In the genomic region with DNA sequence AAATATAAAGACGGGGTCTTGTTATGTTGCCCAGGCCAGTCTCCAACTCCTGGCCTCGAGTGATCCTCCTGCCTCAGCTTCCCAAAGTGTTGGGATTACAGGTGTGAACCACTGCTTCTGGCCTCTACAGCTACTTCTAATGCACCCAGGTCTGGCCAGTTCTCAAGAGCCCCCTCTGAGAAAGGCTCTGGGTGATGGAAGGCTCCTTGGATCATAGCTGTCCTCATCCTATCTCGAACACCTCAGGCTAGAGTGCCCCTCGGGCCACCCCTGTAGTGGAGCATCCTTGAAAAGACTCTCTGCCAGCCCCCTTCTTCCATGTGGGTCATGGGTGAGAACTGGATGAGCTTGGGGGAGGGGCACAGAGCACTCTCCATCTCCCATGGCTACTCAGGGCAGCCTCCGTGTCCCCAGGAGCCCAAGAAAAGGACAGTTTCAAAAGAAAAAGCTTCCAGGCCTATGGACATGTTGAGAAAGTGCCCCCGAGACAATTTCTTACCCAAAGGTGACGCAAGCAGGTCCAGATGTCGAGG, we compare ENCODE assay signal across 22 cellular contexts. TPM values are rescaled to one million over a fixed set of nuclear protein-coding genes. Genes with fewer than 3 reads are reported as not detected.
DNase-seq lines count a peak whose midpoint lies in the region; ATAC-seq and TF ChIP-seq lines count a peak whose summit lies in the region.
"Had no signal": no experiment of that assay in that cellular context is flagged by ENCODE, and none has a peak within 500 bp of the region (broad histone marks: within the 10 kb centered on the region; RNA-seq: fewer than 3 reads in every experiment).

No MANE protein-coding gene starts in this region.

- no peak overlapping the region for H3K4me3 Mint-ChIP-seq in stimulated activated effector memory CD8-positive, alpha-beta T cell treated with anti-CD3 and anti-CD28 coated beads, Interleukin-12 subunit alpha, Interleukin-12 subunit beta, amount 100 ng/mL, for 72 hours
- H3K4me3 Mint-ChIP-seq in activated T-helper 1 cell treated with anti-CD3 and anti-CD28 coated beads, Interleukin-12 subunit alpha, Interleukin-12 subunit beta, Interleukin-2, Interleukin-4 antibody, amounts not matched to agents 30 ng/mL and 10 ng/mL and 1 ng/mL, durations not matched to agents 14 hours and 24 hours and 36 hours: no peak overlapping the region
- no peak overlapping the region for H3K4me3 Mint-ChIP-seq in effector memory CD8-positive, alpha-beta T cell

- DNase-seq in right atrium auricular region (ENCODE audit: low spot score): no peak
- no peak for DNase-seq in Right ventricle myocardium inferior (ENCODE audit: missing footprints)
- peak; percentile 47 for DNase-seq in mesenteric fat pad (ENCODE audit: low spot score)
- no peak for DNase-seq in stimulated activated effector memory CD8-positive, alpha-beta T cell treated with anti-CD3 and anti-CD28 coated beads, Interleukin-12 subunit alpha, Interleukin-12 subunit beta, amount 100 ng/mL, for 72 hours (ENCODE audit: low spot score in 2 of 2)
- no peak for DNase-seq in activated T-helper 1 cell treated with anti-CD3 and anti-CD28 coated beads, Interleukin-12 subunit alpha, Interleukin-12 subunit beta, Interleukin-2, Interleukin-4 antibody, amounts not matched to agents 30 ng/mL and 10 ng/mL and 1 ng/mL, durations not matched to agents 14 hours and 24 hours and 36 hours (ENCODE audit: low spot score)
- no peak for DNase-seq in NCI-H2029 (lab: John Stamatoyannopoulos, UW)
- no peak for DNase-seq in effector memory CD8-positive, alpha-beta T cell
- DNase-seq: Calu3, DMS79 treated with DMSO at 0.1 percent for 48 hours, GF-D8, GOT3, KG1, MG63, NCI-H2081 treated with DMSO at 0.1 percent for 48 hours, NCI-H2171, NCI-H226, NCI-H510A, SIG-M5, SK-N-SH had no signal

- peaks cover 5% of the 10 kb centered on the region for H3K4me1 Mint-ChIP-seq in stimulated activated effector memory CD8-positive, alpha-beta T cell treated with anti-CD3 and anti-CD28 coated beads, Interleukin-12 subunit alpha, Interleukin-12 subunit beta, amount 100 ng/mL, for 72 hours
- H3K4me1 Mint-ChIP-seq in activated T-helper 1 cell treated with anti-CD3 and anti-CD28 coated beads, Interleukin-12 subunit alpha, Interleukin-12 subunit beta, Interleukin-2, Interleukin-4 antibody, amounts not matched to agents 30 ng/mL and 10 ng/mL and 1 ng/mL, durations not matched to agents 14 hours and 24 hours and 36 hours (ENCODE audit: low read depth): no peaks in the 10 kb centered on the region
- peaks cover 4% of the 10 kb centered on the region in 2 donors for H3K4me1 Mint-ChIP-seq in effector memory CD8-positive, alpha-beta T cell (ENCODE audit: low read depth in 2 of 2)

- peak overlapping the region; percentile 43 for H3K27ac Mint-ChIP-seq in stimulated activated effector memory CD8-positive, alpha-beta T cell treated with anti-CD3 and anti-CD28 coated beads, Interleukin-12 subunit alpha, Interleukin-12 subunit beta, amount 100 ng/mL, for 72 hours
- H3K27ac Mint-ChIP-seq in activated T-helper 1 cell treated with anti-CD3 and anti-CD28 coated beads, Interleukin-12 subunit alpha, Interleukin-12 subunit beta, Interleukin-2, Interleukin-4 antibody, amounts not matched to agents 30 ng/mL and 10 ng/mL and 1 ng/mL, durations not matched to agents 14 hours and 24 hours and 36 hours: no peak overlapping the region
- no peak overlapping the region for H3K27ac Mint-ChIP-seq in effector memory CD8-positive, alpha-beta T cell

- H3K36me3 Mint-ChIP-seq in stimulated activated effector memory CD8-positive, alpha-beta T cell treated with anti-CD3 and anti-CD28 coated beads, Interleukin-12 subunit alpha, Interleukin-12 subunit beta, amount 100 ng/mL, for 72 hours: no peaks in the 10 kb centered on the region
- no peaks in the 10 kb centered on the region for H3K36me3 Mint-ChIP-seq in activated T-helper 1 cell treated with anti-CD3 and anti-CD28 coated beads, Interleukin-12 subunit alpha, Interleukin-12 subunit beta, Interleukin-2, Interleukin-4 antibody, amounts not matched to agents 30 ng/mL and 10 ng/mL and 1 ng/mL, durations not matched to agents 14 hours and 24 hours and 36 hours (ENCODE audit: low read depth)
- H3K36me3 Mint-ChIP-seq in effector memory CD8-positive, alpha-beta T cell (ENCODE audit: insufficient read depth): no peaks in the 10 kb centered on the region

- no peak for TF ChIP-seq CTCF in right atrium auricular region (IDR thresholded peaks at IDR 0.05)

- intact Hi-C loops in Right ventricle myocardium inferior (cut with DNase I): loop anchor here (5.0 to 10.0 kb wide), 2 partner anchors 81 to 154 kb away; a partner anchor contains a TSS
- intact Hi-C loops in activated T-helper 1 cell treated with anti-CD3 and anti-CD28 coated beads, Interleukin-12 subunit alpha, Interleukin-12 subunit beta, Interleukin-2, Interleukin-4 antibody, amounts not matched to agents 30 ng/mL and 10 ng/mL and 1 ng/mL, durations not matched to agents 14 hours and 24 hours and 36 hours (cut with micrococcal nuclease): no loop called here

- H3K36me3 ChIP-seq in right atrium auricular region: no peaks in the 10 kb centered on the region
- H3K36me3 ChIP-seq: MG63 had no signal

- H3K4me3 ChIP-seq in right atrium auricular region: no peak overlapping the region
- H3K4me3 ChIP-seq: MG63 had no signal

- ATAC-seq in Right ventricle myocardium inferior: no peak
- no peak for ATAC-seq in stimulated activated effector memory CD8-positive, alpha-beta T cell treated with anti-CD3 and anti-CD28 coated beads, Interleukin-12 subunit alpha, Interleukin-12 subunit beta, amount 100 ng/mL, for 72 hours
- no peak for ATAC-seq in effector memory CD8-positive, alpha-beta T cell (replicated peaks)
- ATAC-seq: HCT116 had no signal

- peaks cover 0 to 23% of the 10 kb centered on the region in 2 donors for H3K4me1 ChIP-seq in right atrium auricular region

- H3K9me3 Mint-ChIP-seq in stimulated activated effector memory CD8-positive, alpha-beta T cell treated with anti-CD3 and anti-CD28 coated beads, Interleukin-12 subunit alpha, Interleukin-12 subunit beta, amount 100 ng/mL, for 72 hours: no peaks in the 10 kb centered on the region
- no peaks in the 10 kb centered on the region for H3K9me3 Mint-ChIP-seq in activated T-helper 1 cell treated with anti-CD3 and anti-CD28 coated beads, Interleukin-12 subunit alpha, Interleukin-12 subunit beta, Interleukin-2, Interleukin-4 antibody, amounts not matched to agents 30 ng/mL and 10 ng/mL and 1 ng/mL, durations not matched to agents 14 hours and 24 hours and 36 hours
- H3K9me3 Mint-ChIP-seq in effector memory CD8-positive, alpha-beta T cell: no peaks in the 10 kb centered on the region

- peak overlapping the region; percentile 6 to 46 for H3K27ac ChIP-seq in right atrium auricular region
- H3K27ac ChIP-seq: RWPE1 had no signal

- H3K27me3 Mint-ChIP-seq in activated T-helper 1 cell treated with anti-CD3 and anti-CD28 coated beads, Interleukin-12 subunit alpha, Interleukin-12 subunit beta, Interleukin-2, Interleukin-4 antibody, amounts not matched to agents 30 ng/mL and 10 ng/mL and 1 ng/mL, durations not matched to agents 14 hours and 24 hours and 36 hours (ENCODE audit: insufficient read depth): peaks cover 1% of the 10 kb centered on the region
- H3K27me3 Mint-ChIP-seq in effector memory CD8-positive, alpha-beta T cell: no peaks in the 10 kb centered on the region

- no peaks in the 10 kb centered on the region for H3K27me3 ChIP-seq in right atrium auricular region
- H3K27me3 ChIP-seq: MG63 had no signal

- no peaks in the 10 kb centered on the region for H3K9me3 ChIP-seq in right atrium auricular region
- H3K9me3 ChIP-seq: MG63, SK-N-SH had no signal

RNA-seq across cellular contexts. Expression of a gene that starts 0.7 kb away (rescaled TPM):
- total RNA-seq in right atrium auricular region (under 1 TPM in 1 of 2 donors, not detected in 1; 0.12 TPM), Right ventricle myocardium inferior (0.35 TPM), mesenteric fat pad (not detected)
- total RNA-seq in activated T-helper 1 cell treated with anti-CD3 and anti-CD28 coated beads, Interleukin-12 subunit alpha, Interleukin-12 subunit beta, Interleukin-2, Interleukin-4 antibody, amounts not matched to agents 30 ng/mL and 10 ng/mL and 1 ng/mL, durations not matched to agents 14 hours and 24 hours and 36 hours: 0.29 and 0.44 TPM in 2 replicates

RNA-seq across cellular contexts. Expression of a gene that starts 27.0 kb away (rescaled TPM):
- total RNA-seq in right atrium auricular region (1 to 10 TPM; 1.9 to 4.2 TPM), Right ventricle myocardium inferior (0.89 TPM), mesenteric fat pad (not detected)
- total RNA-seq in activated T-helper 1 cell treated with anti-CD3 and anti-CD28 coated beads, Interleukin-12 subunit alpha, Interleukin-12 subunit beta, Interleukin-2, Interleukin-4 antibody, amounts not matched to agents 30 ng/mL and 10 ng/mL and 1 ng/mL, durations not matched to agents 14 hours and 24 hours and 36 hours: not detected in 2 replicates
- total RNA-seq: A172, Calu3 had no signal

RNA-seq across cellular contexts. Expression of a gene that starts 51.9 kb away (rescaled TPM):
- total RNA-seq in right atrium auricular region (10 to 100 TPM in 1 of 2 donors, 1 to 10 TPM in 1; 8.8 to 11.6 TPM), Right ventricle myocardium inferior (2.9 TPM), mesenteric fat pad (0.77 TPM)
- not detected in 2 replicates for total RNA-seq in activated T-helper 1 cell treated with anti-CD3 and anti-CD28 coated beads, Interleukin-12 subunit alpha, Interleukin-12 subunit beta, Interleukin-2, Interleukin-4 antibody, amounts not matched to agents 30 ng/mL and 10 ng/mL and 1 ng/mL, durations not matched to agents 14 hours and 24 hours and 36 hours
- total RNA-seq: Calu3 had no signal

RNA-seq across cellular contexts. Expression of a gene that starts 52.0 kb away (rescaled TPM):
- total RNA-seq in right atrium auricular region: not detected
- not detected for total RNA-seq in Right ventricle myocardium inferior
- 0.13 TPM for total RNA-seq in mesenteric fat pad
- total RNA-seq in activated T-helper 1 cell treated with anti-CD3 and anti-CD28 coated beads, Interleukin-12 subunit alpha, Interleukin-12 subunit beta, Interleukin-2, Interleukin-4 antibody, amounts not matched to agents 30 ng/mL and 10 ng/mL and 1 ng/mL, durations not matched to agents 14 hours and 24 hours and 36 hours: not detected in 2 replicates
- total RNA-seq: Calu3 had no signal
